Comparison of ENCODE assay signal across 2 cellular contexts in the genomic region with DNA sequence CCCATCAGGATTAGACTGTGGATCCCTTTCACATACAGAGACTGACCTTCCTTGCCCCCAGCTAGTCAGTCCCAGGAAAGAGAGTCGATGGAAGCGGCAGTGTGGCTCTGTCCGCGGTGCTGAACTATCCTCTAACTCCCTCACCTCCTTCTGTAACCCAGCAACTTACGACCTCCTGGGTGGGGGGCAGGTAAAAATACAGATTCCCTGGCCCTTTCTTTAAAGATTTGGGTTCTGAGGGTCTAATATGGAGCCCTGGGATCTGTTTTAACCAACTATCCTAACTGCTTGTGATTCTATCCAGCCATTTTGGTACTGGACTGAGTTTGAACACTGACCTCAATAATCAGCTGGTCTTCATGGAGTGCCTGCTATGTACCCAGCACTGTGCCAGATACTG.
TF ChIP-seq lines count a peak whose summit lies in the region.

No MANE protein-coding gene starts in this region.

TF ChIP-seq in K562, 482 proteins besides CTCF, POLR2A, EP300 and RAD21:
- TF ChIP-seq RBM25 (IDR thresholded peaks at IDR 0.05; ENCODE audit: low read depth, low read length, severe bottlenecking) (no peak), PHB2 (IDR thresholded peaks at IDR 0.05; ENCODE audit: low read depth) (no peak), EHMT2 (IDR thresholded peaks at IDR 0.05) (peak; percentile 92), MIER1 (IDR thresholded peaks at IDR 0.05; ENCODE audit: low read depth) (peak; percentile 89), MAFF (IDR thresholded peaks at IDR 0.05; ENCODE audit: low read length) (no peak), ZNF766 (CRISPR knock-in tag; conservative IDR thresholded peaks at IDR 0.05) (0 out of 2 replicates have a peak, but pooled peaks have one; percentile 22)
- TF ChIP-seq, protein P1, sequence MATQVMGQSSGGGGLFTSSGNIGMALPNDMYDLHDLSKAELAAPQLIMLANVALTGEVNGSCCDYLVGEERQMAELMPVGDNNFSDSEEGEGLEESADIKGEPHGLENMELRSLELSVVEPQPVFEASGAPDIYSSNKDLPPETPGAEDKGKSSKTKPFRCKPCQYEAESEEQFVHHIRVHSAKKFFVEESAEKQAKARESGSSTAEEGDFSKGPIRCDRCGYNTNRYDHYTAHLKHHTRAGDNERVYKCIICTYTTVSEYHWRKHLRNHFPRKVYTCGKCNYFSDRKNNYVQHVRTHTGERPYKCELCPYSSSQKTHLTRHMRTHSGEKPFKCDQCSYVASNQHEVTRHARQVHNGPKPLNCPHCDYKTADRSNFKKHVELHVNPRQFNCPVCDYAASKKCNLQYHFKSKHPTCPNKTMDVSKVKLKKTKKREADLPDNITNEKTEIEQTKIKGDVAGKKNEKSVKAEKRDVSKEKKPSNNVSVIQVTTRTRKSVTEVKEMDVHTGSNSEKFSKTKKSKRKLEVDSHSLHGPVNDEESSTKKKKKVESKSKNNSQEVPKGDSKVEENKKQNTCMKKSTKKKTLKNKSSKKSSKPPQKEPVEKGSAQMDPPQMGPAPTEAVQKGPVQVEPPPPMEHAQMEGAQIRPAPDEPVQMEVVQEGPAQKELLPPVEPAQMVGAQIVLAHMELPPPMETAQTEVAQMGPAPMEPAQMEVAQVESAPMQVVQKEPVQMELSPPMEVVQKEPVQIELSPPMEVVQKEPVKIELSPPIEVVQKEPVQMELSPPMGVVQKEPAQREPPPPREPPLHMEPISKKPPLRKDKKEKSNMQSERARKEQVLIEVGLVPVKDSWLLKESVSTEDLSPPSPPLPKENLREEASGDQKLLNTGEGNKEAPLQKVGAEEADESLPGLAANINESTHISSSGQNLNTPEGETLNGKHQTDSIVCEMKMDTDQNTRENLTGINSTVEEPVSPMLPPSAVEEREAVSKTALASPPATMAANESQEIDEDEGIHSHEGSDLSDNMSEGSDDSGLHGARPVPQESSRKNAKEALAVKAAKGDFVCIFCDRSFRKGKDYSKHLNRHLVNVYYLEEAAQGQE (CRISPR knock-in tag; IDR thresholded peaks at IDR 0.05; ENCODE audit: low read depth): peak; percentile 93
TF ChIP-seq in K562: peak in this region for 4.

TF ChIP-seq in liver, 16 proteins besides CTCF, POLR2A, EP300 and RAD21:
- TF ChIP-seq, protein P2, sequence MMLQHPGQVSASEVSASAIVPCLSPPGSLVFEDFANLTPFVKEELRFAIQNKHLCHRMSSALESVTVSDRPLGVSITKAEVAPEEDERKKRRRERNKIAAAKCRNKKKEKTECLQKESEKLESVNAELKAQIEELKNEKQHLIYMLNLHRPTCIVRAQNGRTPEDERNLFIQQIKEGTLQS (IDR thresholded peaks at IDR 0.05): no peak
- TF ChIP-seq, protein P1 (IDR thresholded peaks at IDR 0.05): peak; percentile 98
- TF ChIP-seq HNF4A (conservative IDR thresholded peaks at IDR 0.05): no peak
TF ChIP-seq in liver: peak in this region for 1.
